8 cellular contexts compared by ENCODE assay signal in the genomic region with DNA sequence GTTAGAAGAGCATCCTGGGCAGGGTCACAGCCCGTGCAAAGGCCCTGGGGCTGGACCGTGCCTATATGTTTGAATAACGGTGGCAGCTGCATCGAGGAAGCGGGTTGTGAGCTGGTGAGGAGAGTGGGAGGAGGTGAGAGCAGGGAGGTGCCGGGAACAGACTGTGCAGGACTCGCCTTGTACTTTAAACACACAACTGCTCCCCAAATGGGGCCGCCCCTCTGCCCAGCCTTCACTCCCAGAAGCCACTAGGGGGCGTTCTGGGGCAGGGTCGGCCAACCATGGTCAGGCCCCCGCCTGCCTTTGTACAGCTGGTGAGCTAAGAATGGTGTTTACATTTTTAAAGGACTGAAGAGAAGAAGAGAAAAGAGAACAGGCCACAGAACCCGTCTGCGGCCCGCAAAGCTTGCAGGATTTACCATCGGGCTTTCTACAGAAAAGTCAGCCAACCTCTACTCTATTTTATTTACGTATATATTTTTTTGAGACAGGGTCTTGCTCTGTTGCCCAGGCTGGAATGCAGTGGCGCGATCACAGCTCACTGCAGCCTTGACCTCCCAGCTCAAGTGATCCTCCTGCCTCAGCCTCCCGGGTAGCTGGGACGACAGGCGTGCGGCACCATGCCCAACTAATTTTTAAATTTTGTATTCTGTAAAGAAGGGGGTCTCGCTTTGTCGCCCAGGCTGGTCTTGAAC. TPM values are rescaled to one million over a fixed set of nuclear protein-coding genes. Genes with fewer than 3 reads are reported as not detected.
A peak's percentile ranks its signal among the peaks of the same experiment; 100 is the strongest.
DNase-seq lines count a peak whose midpoint lies in the region; ATAC-seq and TF ChIP-seq lines count a peak whose summit lies in the region.
"Not testable (repeated sequence)": the region's sequence is repeated elsewhere in the genome, so short reads cannot be mapped to it uniquely, and the experiment has no call there.

No MANE protein-coding gene starts in this region.

- not testable (repeated sequence) for H3K79me2 ChIP-seq in OCI-LY3 (ENCODE audit: low read length)

- H3K27ac Mint-ChIP-seq in CD8-positive, alpha-beta T cell; activated CD4-positive, alpha-beta T cell treated with anti-CD3 and anti-CD28 coated beads, Interleukin-2, amount 10 ng/mL, durations not matched to agents 7 days and 5 days: not testable (repeated sequence)
- H3K27ac Mint-ChIP-seq in glutamatergic neuron (ENCODE audit: unreplicated experiment) (peak overlapping the region; percentile 82), nephron (peak overlapping the region; percentile 50 to 79 (median 59))

- peak in 6 of 7 experiments; percentile 31 to 69 (median 48) for DNase-seq in CD8-positive, alpha-beta T cell
- not testable (repeated sequence) for DNase-seq in HFF-Myc (ENCODE audit: extremely low read depth, low read depth)
- DNase-seq in activated CD4-positive, alpha-beta T cell treated with anti-CD3 and anti-CD28 coated beads, Interleukin-2, amount 10 ng/mL, durations not matched to agents 7 days and 5 days: peak; percentile 61
- peak; percentile 45 for DNase-seq in astrocyte of the hippocampus (ENCODE audit: low read depth, low spot score)
- peak; percentile 56 for DNase-seq in glutamatergic neuron
- DNase-seq in stimulated activated CD8-positive, alpha-beta memory T cell treated with anti-CD3 and anti-CD28 coated beads, Interleukin-7, amount 100 ng/mL, for 4 hours (ENCODE audit: low read depth in 2 of 2): peak; percentile 12 to 26

- H3K4me3 ChIP-seq in CD8-positive, alpha-beta T cell (ENCODE audit: low read depth, low read length); HFF-Myc (replicated peaks; ENCODE audit: low read depth, low read length); OCI-LY3 (ENCODE audit: low read length): not testable (repeated sequence)

- not testable (repeated sequence) for H3K27me3 Mint-ChIP-seq in CD8-positive, alpha-beta T cell (ENCODE audit: low read depth); nephron (ENCODE audit: low read depth)
- H3K27me3 Mint-ChIP-seq in activated CD4-positive, alpha-beta T cell treated with anti-CD3 and anti-CD28 coated beads, Interleukin-2, amount 10 ng/mL, durations not matched to agents 7 days and 5 days: peaks cover 13% of the 10 kb centered on the region
- peaks cover 11% of the 10 kb centered on the region for H3K27me3 Mint-ChIP-seq in glutamatergic neuron (ENCODE audit: unreplicated experiment)

- intact Hi-C loops in CD8-positive, alpha-beta T cell (cut with DNase I, micrococcal nuclease): loop anchor here (1.0 kb wide), 2 partner anchors 88 to 148 kb away; no protein-coding TSS in a partner anchor

- POLR2A ChIA-PET in CD8-positive, alpha-beta T cell (lab: Charles Lee): interaction anchor here (1.2 kb wide), 1 partner anchor 63 kb away, joined by 5 read pairs; a partner anchor contains a TSS
- POLR2A ChIA-PET in activated CD4-positive, alpha-beta T cell treated with anti-CD3 and anti-CD28 coated beads, Interleukin-2, amount 10 ng/mL, durations not matched to agents 7 days and 5 days (lab: Charles Lee): not testable (repeated sequence)

- not testable (repeated sequence) for H4K20me1 ChIP-seq in OCI-LY3 (ENCODE audit: insufficient read depth, low read length)

- H3K9me3 ChIP-seq in CD8-positive, alpha-beta T cell (ENCODE audit: low read length); OCI-LY3 (ENCODE audit: insufficient read depth, low read length): not testable (repeated sequence)

- H3K9me3 Mint-ChIP-seq in CD8-positive, alpha-beta T cell; activated CD4-positive, alpha-beta T cell treated with anti-CD3 and anti-CD28 coated beads, Interleukin-2, amount 10 ng/mL, durations not matched to agents 7 days and 5 days; nephron: not testable (repeated sequence)
- peaks cover 10% of the 10 kb centered on the region for H3K9me3 Mint-ChIP-seq in glutamatergic neuron (ENCODE audit: unreplicated experiment)

- not testable (repeated sequence) for H3K9ac ChIP-seq in OCI-LY3 (ENCODE audit: low read length)

- not testable (repeated sequence) for H2AFZ ChIP-seq in OCI-LY3 (ENCODE audit: low read depth, low read length)

- H3K4me1 Mint-ChIP-seq in CD8-positive, alpha-beta T cell (ENCODE audit: low read depth): peaks cover 42% of the 10 kb centered on the region
- peaks cover 30% of the 10 kb centered on the region for H3K4me1 Mint-ChIP-seq in activated CD4-positive, alpha-beta T cell treated with anti-CD3 and anti-CD28 coated beads, Interleukin-2, amount 10 ng/mL, durations not matched to agents 7 days and 5 days
- not testable (repeated sequence) for H3K4me1 Mint-ChIP-seq in glutamatergic neuron (ENCODE audit: low read depth, unreplicated experiment)
- peaks cover 29% of the 10 kb centered on the region for H3K4me1 Mint-ChIP-seq in nephron

- peak; percentile 50 for ATAC-seq in CD8-positive, alpha-beta T cell

- CTCF ChIA-PET in CD8-positive, alpha-beta T cell (lab: Charles Lee): interaction anchor here (0.6 to 3.3 kb wide), 14 partner anchors 13 to 404 kb away, joined by 3 to 35 read pairs (median 4); no protein-coding TSS in a partner anchor
- CTCF ChIA-PET in activated CD4-positive, alpha-beta T cell treated with anti-CD3 and anti-CD28 coated beads, Interleukin-2, amount 10 ng/mL, durations not matched to agents 7 days and 5 days (lab: Charles Lee): interaction anchor here (0.6 to 3.7 kb wide), 8 partner anchors 13 to 325 kb away, joined by 3 to 27 read pairs (median 3); no protein-coding TSS in a partner anchor

- H3K36me3 Mint-ChIP-seq in CD8-positive, alpha-beta T cell; activated CD4-positive, alpha-beta T cell treated with anti-CD3 and anti-CD28 coated beads, Interleukin-2, amount 10 ng/mL, durations not matched to agents 7 days and 5 days (ENCODE audit: low read depth); glutamatergic neuron (ENCODE audit: unreplicated experiment); nephron (ENCODE audit: low read depth): not testable (repeated sequence)

- not testable (repeated sequence) for H3K27me3 ChIP-seq in CD8-positive, alpha-beta T cell (ENCODE audit: insufficient read depth, low read length); OCI-LY3 (ENCODE audit: low read depth, low read length)

- not testable (repeated sequence) for H3K27ac ChIP-seq in CD8-positive, alpha-beta T cell (ENCODE audit: low read depth, low read length); OCI-LY3 (ENCODE audit: low read length)

- H3K4me2 ChIP-seq in OCI-LY3 (ENCODE audit: low read length): 0 out of 2 replicates have a peak overlapping the region, but pooled peaks have one; percentile 11

- H3K36me3 ChIP-seq in CD8-positive, alpha-beta T cell (ENCODE audit: insufficient read depth, low read length); OCI-LY3 (replicated peaks; ENCODE audit: low read depth, low read length): not testable (repeated sequence)

- H3K4me3 Mint-ChIP-seq in CD8-positive, alpha-beta T cell; activated CD4-positive, alpha-beta T cell treated with anti-CD3 and anti-CD28 coated beads, Interleukin-2, amount 10 ng/mL, durations not matched to agents 7 days and 5 days; glutamatergic neuron (ENCODE audit: unreplicated experiment): not testable (repeated sequence)
- H3K4me3 Mint-ChIP-seq in nephron: peak overlapping the region; percentile 52 to 83 (median 74)

- H3K4me1 ChIP-seq in CD8-positive, alpha-beta T cell (ENCODE audit: insufficient read depth, low read length): not testable (repeated sequence)
- peaks cover 41% of the 10 kb centered on the region for H3K4me1 ChIP-seq in OCI-LY3 (ENCODE audit: low read length)

- TF ChIP-seq CTCF in CD8-positive, alpha-beta T cell (IDR thresholded peaks at IDR 0.05): peak; percentile 57
- TF ChIP-seq CTCF in HFF-Myc (IDR thresholded peaks at IDR 0.05; ENCODE audit: low read depth, low read length, missing control alignments) (peak; percentile 76), OCI-LY3 (IDR thresholded peaks at IDR 0.05; ENCODE audit: low read depth, low read length) (peak; percentile 66), glutamatergic neuron (IDR thresholded peaks at IDR 0.05; ENCODE audit: partially characterized antibody, unreplicated experiment) (peak; percentile 78), nephron (IDR thresholded peaks at IDR 0.05; ENCODE audit: unreplicated experiment in 3 of 3) (peak; percentile 54 to 65 (median 59))

RNA-seq across cellular contexts. Expression of a gene that starts 5.7 kb away (rescaled TPM):
- 10 to 100 TPM; 19.9 to 20.5 TPM for total RNA-seq in CD8-positive, alpha-beta T cell
- total RNA-seq in activated CD4-positive, alpha-beta T cell treated with anti-CD3 and anti-CD28 coated beads, Interleukin-2, amount 10 ng/mL, durations not matched to agents 7 days and 5 days: 10 to 100 TPM; 12.5 to 14.0 TPM
- 68.1 TPM for total RNA-seq in glutamatergic neuron (ENCODE audit: unreplicated experiment)
